1 cellular context compared by ENCODE assay signal in the genomic region with DNA sequence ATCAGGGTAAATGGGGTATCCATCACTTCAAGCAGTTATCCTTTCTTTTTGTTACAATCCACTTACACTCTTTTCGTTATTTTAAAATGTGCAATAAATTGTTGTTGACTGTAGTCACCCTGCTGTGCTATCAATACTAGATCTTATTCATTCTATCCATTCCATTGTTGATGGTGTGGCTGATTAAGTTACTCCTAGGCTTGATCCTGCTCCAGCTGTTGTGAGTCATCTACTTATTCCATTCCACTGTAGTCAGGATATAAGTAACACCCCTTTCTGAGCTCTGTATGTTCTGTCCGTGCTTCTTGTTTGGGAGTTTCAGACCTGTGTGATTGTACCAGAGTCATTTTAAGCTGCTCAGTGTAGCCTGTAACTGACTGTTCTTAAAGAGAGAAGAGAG.
TF ChIP-seq lines count a peak whose summit lies in the region.

No MANE protein-coding gene starts in this region.

TF ChIP-seq in HEK293T, 16 proteins besides CTCF, POLR2A, EP300 and RAD21 (continued from another document):
- TF ChIP-seq PKNOX1 (IDR thresholded peaks at IDR 0.05) (no peak), ELF4 (IDR thresholded peaks at IDR 0.05) (no peak), L3MBTL2 (conservative IDR thresholded peaks at IDR 0.05) (no peak)
